In genomic region chr7:3300221-3300650, GRCh38 we compare ENCODE assay signal across 8 cellular contexts. TPM values are rescaled to one million over a fixed set of nuclear protein-coding genes. Genes with fewer than 3 reads are reported as not detected.
A peak's percentile ranks its signal among the peaks of the same experiment; 100 is the strongest.
DNase-seq lines count a peak whose midpoint lies in the region; ATAC-seq and TF ChIP-seq lines count a peak whose summit lies in the region.

No MANE protein-coding gene starts in this region.

- intact Hi-C loops in prostate gland (cut with DNase I) = loop anchor here (5.0 to 10.0 kb wide), 3 partner anchors 72 to 597 kb away; no protein-coding TSS in a partner anchor

- H3K4me1 Mint-ChIP-seq in GM23338 = peaks cover 29% of the 10 kb centered on the region

- DNase-seq in GM23338 (ENCODE audit: low spot score) (peak; percentile 48), fibroblast of lung (ENCODE audit: low read depth in 2 of 2) (peak; percentile 28), prostate gland (ENCODE audit: low spot score) (no peak)

- TF ChIP-seq CTCF in GM23338 (conservative IDR thresholded peaks at IDR 0.05; ENCODE audit: low read depth in 2 of 2) (no peak), OCI-LY1 (IDR thresholded peaks at IDR 0.05; ENCODE audit: low read length) (no peak), fibroblast of lung (conservative IDR thresholded peaks at IDR 0.05 in 1 of 2, IDR thresholded peaks at IDR 0.05 in 1 of 2; ENCODE audit: low read depth in 1 of 2, low read length in 2 of 2) (no peak), prostate gland (IDR thresholded peaks at IDR 0.05) (no peak)

- no peak for TF ChIP-seq POLR2A in prostate gland (IDR thresholded peaks at IDR 0.05)

- peak overlapping the region; percentile 65 for H3K4me3 ChIP-seq in GM23338
- H3K4me3 ChIP-seq in OCI-LY1 (ENCODE audit: low read depth, low read length, poor library complexity, severe bottlenecking) = peak overlapping the region; percentile 72
- H3K4me3 ChIP-seq in fibroblast of lung (replicated peaks in 1 of 4; ENCODE audit: control extremely low read depth in 1 of 4, insufficient read depth in 1 of 4, low read depth in 3 of 4, low read length in 4 of 4) = peak overlapping the region in 3 of 4 experiments; percentile 28 to 59 (median 53)
- H3K4me3 ChIP-seq in prostate gland = peak overlapping the region; percentile 48 to 56

- no peaks in the 10 kb centered on the region for H3K9me2 ChIP-seq in GM23338 (ENCODE audit: insufficient read depth)
- H3K9me2 ChIP-seq in OCI-LY1 (ENCODE audit: low read depth, low read length) = no peaks in the 10 kb centered on the region

- H3K27ac ChIP-seq in GM23338 (ENCODE audit: low read depth) (no peak overlapping the region), OCI-LY1 (ENCODE audit: low read depth, low read length, poor library complexity, severe bottlenecking) (no peak overlapping the region), fibroblast of lung (ENCODE audit: insufficient read depth, low read length) (no peak overlapping the region), prostate gland (no peak overlapping the region)

- H3K9ac ChIP-seq in OCI-LY1 (ENCODE audit: low read length) (peak overlapping the region; percentile 70), fibroblast of lung (ENCODE audit: insufficient read depth, low read length) (peak overlapping the region; percentile 26)

- no peaks in the 10 kb centered on the region; the same call in 2 of the 3 replicates for H3K9me3 Mint-ChIP-seq in GM23338

- H3K4me1 ChIP-seq in GM23338 (ENCODE audit: insufficient read depth) (peaks cover 15% of the 10 kb centered on the region), OCI-LY1 (ENCODE audit: insufficient read depth, low read length, severe bottlenecking) (peaks cover 43% of the 10 kb centered on the region), fibroblast of lung (ENCODE audit: control insufficient read depth, extremely low read depth, insufficient read depth, low read length) (no peaks in the 10 kb centered on the region), prostate gland (replicated peaks) (no peaks in the 10 kb centered on the region)

- H3K4me3 Mint-ChIP-seq in GM23338 = peak overlapping the region; percentile 69

- H3K27ac Mint-ChIP-seq in GM23338 = no peak overlapping the region

- peak; percentile 28 for ATAC-seq in GM23338
- no peak for ATAC-seq in GM21529 (IDR thresholded peaks at IDR 0.05; ENCODE audit: unreplicated experiment)
- ATAC-seq in HG02938 (IDR thresholded peaks at IDR 0.05; ENCODE audit: unreplicated experiment) = no peak
- ATAC-seq in HG03159 (IDR thresholded peaks at IDR 0.05; ENCODE audit: unreplicated experiment) = no peak
- no peak for ATAC-seq in HG02840 (IDR thresholded peaks at IDR 0.05; ENCODE audit: low FRiP score, unreplicated experiment)

- H3K9me3 ChIP-seq in OCI-LY1 (ENCODE audit: low read length) = no peaks in the 10 kb centered on the region
- H3K9me3 ChIP-seq in fibroblast of lung (ENCODE audit: control insufficient read depth, insufficient read depth, low read depth, low read length) = no peaks in the 10 kb centered on the region
- H3K9me3 ChIP-seq in prostate gland = no peaks in the 10 kb centered on the region

- H3K27me3 ChIP-seq in GM23338 (ENCODE audit: insufficient read depth) (peaks cover 28% of the 10 kb centered on the region), OCI-LY1 (ENCODE audit: insufficient read depth, low read length) (no peaks in the 10 kb centered on the region), fibroblast of lung (ENCODE audit: control insufficient read depth, insufficient read depth, low read length) (no peaks in the 10 kb centered on the region), prostate gland (replicated peaks; ENCODE audit: insufficient read depth) (no peaks in the 10 kb centered on the region)

- 7% methylated on average over 20 of the region's 20 CpGs for WGBS in prostate gland

- peaks cover 25% of the 10 kb centered on the region for H3K79me2 ChIP-seq in GM23338 (replicated peaks; ENCODE audit: insufficient read depth)
- peaks cover 33% of the 10 kb centered on the region for H3K79me2 ChIP-seq in OCI-LY1 (ENCODE audit: insufficient read depth, low read length)
- H3K79me2 ChIP-seq in fibroblast of lung (ENCODE audit: control insufficient read depth, insufficient read depth, low read length) = no peaks in the 10 kb centered on the region

- peak overlapping the region; percentile 84 for H3K4me2 ChIP-seq in GM23338
- H3K4me2 ChIP-seq in OCI-LY1 (ENCODE audit: low read length) = peak overlapping the region; percentile 86
- H3K4me2 ChIP-seq in fibroblast of lung (ENCODE audit: extremely low read depth, insufficient read depth, low read length) = peak overlapping the region; percentile 82

- no peaks in the 10 kb centered on the region for H3F3A ChIP-seq in GM23338 (replicated peaks; ENCODE audit: low read depth)
- no peaks in the 10 kb centered on the region for H3F3A ChIP-seq in OCI-LY1 (ENCODE audit: insufficient read depth, low read length)

- H3K27me3 Mint-ChIP-seq in GM23338 (ENCODE audit: insufficient read depth, low read depth, poor library complexity) = peaks cover 14% of the 10 kb centered on the region

- peaks cover 10% of the 10 kb centered on the region; the same call in 1 of the 2 replicates for H4K20me1 ChIP-seq in GM23338 (replicated peaks; ENCODE audit: insufficient read depth)
- H4K20me1 ChIP-seq in OCI-LY1 (ENCODE audit: insufficient read depth, low read length) = no peaks in the 10 kb centered on the region
- H4K20me1 ChIP-seq in fibroblast of lung (ENCODE audit: control insufficient read depth, extremely low read depth, insufficient read depth, low read length) = no peaks in the 10 kb centered on the region

- H3K36me3 ChIP-seq in GM23338 (ENCODE audit: insufficient read depth) = no peaks in the 10 kb centered on the region
- no peaks in the 10 kb centered on the region for H3K36me3 ChIP-seq in OCI-LY1 (ENCODE audit: insufficient read depth, low read length)
- H3K36me3 ChIP-seq in fibroblast of lung (ENCODE audit: control insufficient read depth, insufficient read depth, low read length) = no peaks in the 10 kb centered on the region
- no peaks in the 10 kb centered on the region for H3K36me3 ChIP-seq in prostate gland

- peak overlapping the region; percentile 95 for H2AFZ ChIP-seq in GM23338
- no peak overlapping the region; the same call in 1 of the 2 replicates for H2AFZ ChIP-seq in OCI-LY1 (ENCODE audit: low read length)
- no peak overlapping the region for H2AFZ ChIP-seq in fibroblast of lung (ENCODE audit: low read length)

- no peaks in the 10 kb centered on the region for H3K36me3 Mint-ChIP-seq in GM23338 (ENCODE audit: low read depth)

TF ChIP-seq in GM23338, 12 proteins besides CTCF, POLR2A, EP300 and RAD21 (continues in another document):
- TF ChIP-seq, protein P1, sequence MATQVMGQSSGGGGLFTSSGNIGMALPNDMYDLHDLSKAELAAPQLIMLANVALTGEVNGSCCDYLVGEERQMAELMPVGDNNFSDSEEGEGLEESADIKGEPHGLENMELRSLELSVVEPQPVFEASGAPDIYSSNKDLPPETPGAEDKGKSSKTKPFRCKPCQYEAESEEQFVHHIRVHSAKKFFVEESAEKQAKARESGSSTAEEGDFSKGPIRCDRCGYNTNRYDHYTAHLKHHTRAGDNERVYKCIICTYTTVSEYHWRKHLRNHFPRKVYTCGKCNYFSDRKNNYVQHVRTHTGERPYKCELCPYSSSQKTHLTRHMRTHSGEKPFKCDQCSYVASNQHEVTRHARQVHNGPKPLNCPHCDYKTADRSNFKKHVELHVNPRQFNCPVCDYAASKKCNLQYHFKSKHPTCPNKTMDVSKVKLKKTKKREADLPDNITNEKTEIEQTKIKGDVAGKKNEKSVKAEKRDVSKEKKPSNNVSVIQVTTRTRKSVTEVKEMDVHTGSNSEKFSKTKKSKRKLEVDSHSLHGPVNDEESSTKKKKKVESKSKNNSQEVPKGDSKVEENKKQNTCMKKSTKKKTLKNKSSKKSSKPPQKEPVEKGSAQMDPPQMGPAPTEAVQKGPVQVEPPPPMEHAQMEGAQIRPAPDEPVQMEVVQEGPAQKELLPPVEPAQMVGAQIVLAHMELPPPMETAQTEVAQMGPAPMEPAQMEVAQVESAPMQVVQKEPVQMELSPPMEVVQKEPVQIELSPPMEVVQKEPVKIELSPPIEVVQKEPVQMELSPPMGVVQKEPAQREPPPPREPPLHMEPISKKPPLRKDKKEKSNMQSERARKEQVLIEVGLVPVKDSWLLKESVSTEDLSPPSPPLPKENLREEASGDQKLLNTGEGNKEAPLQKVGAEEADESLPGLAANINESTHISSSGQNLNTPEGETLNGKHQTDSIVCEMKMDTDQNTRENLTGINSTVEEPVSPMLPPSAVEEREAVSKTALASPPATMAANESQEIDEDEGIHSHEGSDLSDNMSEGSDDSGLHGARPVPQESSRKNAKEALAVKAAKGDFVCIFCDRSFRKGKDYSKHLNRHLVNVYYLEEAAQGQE (IDR thresholded peaks at IDR 0.05; ENCODE audit: unreplicated experiment) = no peak
- TF ChIP-seq, protein P2, sequence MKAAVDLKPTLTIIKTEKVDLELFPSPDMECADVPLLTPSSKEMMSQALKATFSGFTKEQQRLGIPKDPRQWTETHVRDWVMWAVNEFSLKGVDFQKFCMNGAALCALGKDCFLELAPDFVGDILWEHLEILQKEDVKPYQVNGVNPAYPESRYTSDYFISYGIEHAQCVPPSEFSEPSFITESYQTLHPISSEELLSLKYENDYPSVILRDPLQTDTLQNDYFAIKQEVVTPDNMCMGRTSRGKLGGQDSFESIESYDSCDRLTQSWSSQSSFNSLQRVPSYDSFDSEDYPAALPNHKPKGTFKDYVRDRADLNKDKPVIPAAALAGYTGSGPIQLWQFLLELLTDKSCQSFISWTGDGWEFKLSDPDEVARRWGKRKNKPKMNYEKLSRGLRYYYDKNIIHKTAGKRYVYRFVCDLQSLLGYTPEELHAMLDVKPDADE (IDR thresholded peaks at IDR 0.05) = no peak
- no peak for TF ChIP-seq NANOG (IDR thresholded peaks at IDR 0.05; ENCODE audit: borderline replicate concordance)

RNA-seq across cellular contexts. Expression of gene SDK1, which starts 0.8 kb away (rescaled TPM):
- total RNA-seq in GM23338 (2014; rRNA removed; shearing (Covaris generic)) = 5.1 and 10.0 TPM in 2 replicates
- polyA plus RNA-seq in GM23338 (2016; fragmentation: Nextera tagmentation; extraction: Ambion mirVana) (2.1 and 2.2 TPM in 2 replicates), fibroblast of lung (1.0 and 2.5 TPM in 2 replicates)
- total RNA-seq in fibroblast of lung (3.6 and 8.6 TPM in 2 replicates), prostate gland (10 to 100 TPM in 1 of 2 donors, 1 to 10 TPM in 1; 4.8 to 13.2 TPM)
- polyA plus RNA-seq in fibroblast of lung (2012) = 2.2 and 4.1 TPM in 2 replicates
- 3.0 and 18.7 TPM in 2 replicates for polyA minus RNA-seq in fibroblast of lung (ENCODE audit: low replicate concordance)
